ENCODE assay signal across 36 cellular contexts in the genomic region with DNA sequence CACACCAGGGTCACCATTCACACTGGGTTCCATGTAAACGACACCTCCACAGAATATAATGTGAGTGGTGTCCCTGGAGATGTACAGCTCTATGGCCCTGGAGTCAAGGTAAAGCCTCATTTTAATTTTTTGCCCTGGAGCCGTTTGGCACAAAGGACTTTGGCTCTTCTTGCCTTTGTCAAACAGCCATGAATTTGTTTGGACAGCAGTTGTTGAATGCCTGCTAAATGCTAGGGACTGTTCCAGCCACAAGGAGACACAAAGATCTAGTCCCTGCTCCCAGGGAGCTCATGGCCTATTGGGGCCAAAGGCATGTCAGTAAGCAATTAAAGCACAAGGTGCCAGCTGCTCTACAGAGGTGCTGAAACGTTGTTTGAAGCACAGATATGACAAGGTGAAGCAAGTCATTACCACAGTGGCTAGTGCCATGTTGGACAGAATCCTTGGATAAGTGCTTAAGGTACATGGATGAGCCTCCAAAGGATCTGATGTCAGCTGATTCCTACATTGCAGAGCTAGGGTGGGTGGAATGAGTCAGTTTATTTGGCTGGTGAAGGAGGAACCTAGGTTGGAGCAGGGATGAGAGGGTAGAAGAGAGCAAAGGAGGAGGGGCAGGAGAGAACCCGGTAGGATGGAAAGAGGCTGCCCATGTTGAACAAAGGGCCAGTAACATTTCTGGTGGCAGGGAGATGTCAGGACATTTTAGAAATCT.
DNase-seq lines count a peak whose midpoint lies in the region; ATAC-seq, FAIRE-seq and TF ChIP-seq lines count a peak whose summit lies in the region.
"Had no signal": no experiment of that assay in that cellular context is flagged by ENCODE, and none has a peak within 500 bp of the region (broad histone marks: within the 10 kb centered on the region; RNA-seq: fewer than 3 reads in every experiment).

No MANE protein-coding gene starts in this region.

- in situ Hi-C loops in HepG2 (cut with HindIII; ENCODE audit: extremely low pct_ligation_motif_present, low pct_unique_long_range_greater_than_20kb): no loop called here

- H3K9me3 ChIP-seq in liver (ENCODE audit: control insufficient read depth in 4 of 4, low read length in 3 of 4) (no peaks in the 10 kb centered on the region), HepG2 (ENCODE audit: low read length) (no peaks in the 10 kb centered on the region), left ventricle myocardium inferior (replicated peaks) (no peaks in the 10 kb centered on the region), thyroid gland (no peaks in the 10 kb centered on the region)
- H3K9me3 ChIP-seq: BE2C, MG63, mucosa of descending colon, Peyer's patch, SJCRH30, upper lobe of right lung had no signal

- H3K27ac ChIP-seq in liver (ENCODE audit: low read depth in 1 of 2, low read length in 2 of 2): no peak overlapping the region
- no peak overlapping the region for H3K27ac ChIP-seq in HepG2 (ENCODE audit: extremely low read length, insufficient read depth, low read length)
- peak overlapping the region; percentile 64 for H3K27ac ChIP-seq in VCaP
- H3K27ac ChIP-seq in left ventricle myocardium inferior (replicated peaks): peak overlapping the region; percentile 71
- H3K27ac ChIP-seq in thyroid gland: peak overlapping the region; percentile 78 to 85 (median 80)
- H3K27ac ChIP-seq: Peyer's patch, SJCRH30, skin epidermis, upper lobe of right lung, WERI-Rb-1 had no signal

- H3K27ac Mint-ChIP-seq in osteocyte (ENCODE audit: unreplicated experiment) (no peak overlapping the region), chondrocyte (ENCODE audit: unreplicated experiment) (no peak overlapping the region)
- H3K27ac Mint-ChIP-seq: activated naive CD4-positive, alpha-beta T cell treated with anti-CD3 and anti-CD28 coated beads, Interleukin-2, amount 50 U/mL, for 72 hours; CD8-positive, alpha-beta T cell; effector memory CD8-positive, alpha-beta T cell; GM23338; HFFc6; natural killer cell; stimulated activated naive B cell treated with anti-CD40 and anti-IgM and Interleukin-4, amounts not matched to agents 10 μg/mL and 1 μg/mL and 100 μg/mL, for 72 hours had no signal

- intact Hi-C loops in HepG2 (cut with micrococcal nuclease; ENCODE audit: unreplicated experiment) (no loop called here), left ventricle myocardium inferior (cut with micrococcal nuclease) (no loop called here), thyroid gland (cut with DNase I) (no loop called here)

- H3K27me3 Mint-ChIP-seq in osteocyte (ENCODE audit: unreplicated experiment) (peaks cover 35% of the 10 kb centered on the region), chondrocyte (ENCODE audit: low read depth) (peaks cover 37% of the 10 kb centered on the region)
- H3K27me3 Mint-ChIP-seq: stimulated activated naive B cell treated with anti-CD40 and anti-IgM and Interleukin-4, amounts not matched to agents 10 μg/mL and 1 μg/mL and 100 μg/mL, for 72 hours had no signal

- FAIRE-seq in HepG2 (lab: Jason Lieb, UNC): no peak
- FAIRE-seq: GM19239, HTR-8/SVneo, K562, keratinocyte had no signal

- TF ChIP-seq POLR2A in HepG2 (IDR thresholded peaks at IDR 0.05; ENCODE audit: insufficient read depth in 1 of 2, low read depth in 2 of 2, low read length in 2 of 2) (no peak), thyroid gland (IDR thresholded peaks at IDR 0.05) (no peak)

- peaks cover 6% of the 10 kb centered on the region for H3K4me1 Mint-ChIP-seq in osteocyte (ENCODE audit: unreplicated experiment)
- H3K4me1 Mint-ChIP-seq in chondrocyte (ENCODE audit: low read depth): peaks cover 6% of the 10 kb centered on the region
- H3K4me1 Mint-ChIP-seq: natural killer cell; stimulated activated naive B cell treated with anti-CD40 and anti-IgM and Interleukin-4, amounts not matched to agents 10 μg/mL and 1 μg/mL and 100 μg/mL, for 72 hours had no signal

- DNase-seq in HepG2 (ENCODE audit: low spot score) (no peak), left ventricle myocardium inferior (no peak), thyroid gland (peak in 1 of 2 donors; percentile 32), osteocyte (ENCODE audit: extremely low spot score, unreplicated experiment) (no peak), chondrocyte (ENCODE audit: low spot score) (no peak), RPMI8226 (no peak)
- DNase-seq: activated CD4-positive, alpha-beta T cell treated with anti-CD3 and anti-CD28 coated beads for 4 hours; amygdala; BE2C; CD8-positive, alpha-beta T cell; effector memory CD8-positive, alpha-beta T cell; EL; erythroblast; glutamatergic neuron; HFFc6; MG63; mucosa of descending colon; natural killer cell; NCI-H1105; NCI-H2107; NCI-H510A; Peyer's patch; SJCRH30; stimulated activated naive B cell treated with anti-CD40 and anti-IgM and Interleukin-4, amounts not matched to agents 10 μg/mL and 1 μg/mL and 100 μg/mL, for 72 hours; T-helper 9 cell; upper lobe of right lung; WERI-Rb-1 had no signal

- POLR2A ChIA-PET in HepG2 (lab: Yijun Ruan, JAX): no interaction called here

- no peaks in the 10 kb centered on the region for H3K9me3 Mint-ChIP-seq in osteocyte (ENCODE audit: unreplicated experiment)
- H3K9me3 Mint-ChIP-seq in chondrocyte (ENCODE audit: low read depth): no peaks in the 10 kb centered on the region
- H3K9me3 Mint-ChIP-seq: activated naive CD4-positive, alpha-beta T cell treated with anti-CD3 and anti-CD28 coated beads, Interleukin-2, amount 50 U/mL, for 72 hours; CD8-positive, alpha-beta T cell; effector memory CD8-positive, alpha-beta T cell; GM23338; HFFc6; natural killer cell had no signal

- WGBS in liver: 63% methylated on average over 4 of the region's 4 CpGs
- WGBS in HepG2 (ENCODE audit: low lambda C conversion rate): 4% methylated on average over 4 of the region's 4 CpGs
- WGBS in thyroid gland, 2 donors: 32 to 47% methylated on average over 3 to 4 of the region's 4 CpGs

- CTCF ChIA-PET in HepG2 (lab: Yijun Ruan, JAX; ENCODE audit: low intra/inter-chr PET ratio, low total read pairs): no interaction called here

- no peak overlapping the region for H3K4me3 ChIP-seq in liver (ENCODE audit: low read depth in 1 of 3, low read length in 3 of 3)
- H3K4me3 ChIP-seq in HepG2 (replicated peaks in 1 of 3; ENCODE audit: insufficient read depth in 1 of 3, low read depth in 2 of 3, low read length in 3 of 3): no peak overlapping the region
- no peak overlapping the region for H3K4me3 ChIP-seq in left ventricle myocardium inferior
- no peak overlapping the region for H3K4me3 ChIP-seq in thyroid gland (replicated peaks in 1 of 3)
- H3K4me3 ChIP-seq: GM23338, K562, MG63, mucosa of descending colon, Peyer's patch, SJCRH30, skin epidermis, upper lobe of right lung had no signal

- no peak for ATAC-seq in HepG2
- ATAC-seq: activated naive CD4-positive, alpha-beta T cell treated with anti-CD3 and anti-CD28 coated beads, Interleukin-2, amount 50 U/mL, for 72 hours; CD8-positive, alpha-beta T cell; effector memory CD8-positive, alpha-beta T cell; GM23338; K562; mucosa of descending colon; natural killer cell; stimulated activated naive B cell treated with anti-CD40 and anti-IgM and Interleukin-4, amounts not matched to agents 10 μg/mL and 1 μg/mL and 100 μg/mL, for 72 hours; upper lobe of right lung had no signal

- H3K27me3 ChIP-seq in liver (ENCODE audit: control insufficient read depth in 4 of 4, insufficient read depth in 4 of 4, low read length in 3 of 4) (no peaks in the 10 kb centered on the region), HepG2 (ENCODE audit: control insufficient read depth in 1 of 2, insufficient read depth in 2 of 2, low read length in 2 of 2) (peaks cover 2 to 18% of the 10 kb centered on the region in 2 experiments; a peak in 2 of 5 replicates), left ventricle myocardium inferior (ENCODE audit: low read depth) (no peaks in the 10 kb centered on the region), thyroid gland (no peaks in the 10 kb centered on the region)
- H3K27me3 ChIP-seq: BE2C, MG63, Peyer's patch, SJCRH30, upper lobe of right lung had no signal

- H3K9ac ChIP-seq in liver (ENCODE audit: low read depth in 1 of 2, low read length in 2 of 2) (no peak overlapping the region), HepG2 (ENCODE audit: insufficient read depth, low read depth, low read length) (no peak overlapping the region)

- no peak overlapping the region for H2AFZ ChIP-seq in HepG2 (ENCODE audit: low read length)
- H2AFZ ChIP-seq: GM23338 had no signal

- no TSS peak for BruUV-seq in HepG2 (replicated peaks; lab: Mats Ljungman, UMichigan)

- H3K36me3 Mint-ChIP-seq in osteocyte (ENCODE audit: unreplicated experiment) (no peaks in the 10 kb centered on the region), chondrocyte (ENCODE audit: low read depth) (no peaks in the 10 kb centered on the region)
- H3K36me3 Mint-ChIP-seq: activated naive CD4-positive, alpha-beta T cell treated with anti-CD3 and anti-CD28 coated beads, Interleukin-2, amount 50 U/mL, for 72 hours; CD8-positive, alpha-beta T cell; natural killer cell; stimulated activated naive B cell treated with anti-CD40 and anti-IgM and Interleukin-4, amounts not matched to agents 10 μg/mL and 1 μg/mL and 100 μg/mL, for 72 hours had no signal

- no peaks in the 10 kb centered on the region for H4K20me1 ChIP-seq in HepG2 (ENCODE audit: insufficient read depth, low read length)

- no peak overlapping the region for H3K4me2 ChIP-seq in HepG2 (ENCODE audit: low read depth, low read length)
- H3K4me2 ChIP-seq: GM23338 had no signal

- H3K4me3 Mint-ChIP-seq in osteocyte (ENCODE audit: unreplicated experiment) (no peak overlapping the region), chondrocyte (ENCODE audit: unreplicated experiment) (no peak overlapping the region)
- H3K4me3 Mint-ChIP-seq: CD8-positive, alpha-beta T cell; effector memory CD8-positive, alpha-beta T cell; GM23338; HFFc6; natural killer cell; stimulated activated naive B cell treated with anti-CD40 and anti-IgM and Interleukin-4, amounts not matched to agents 10 μg/mL and 1 μg/mL and 100 μg/mL, for 72 hours had no signal

- H3K36me3 ChIP-seq in liver (ENCODE audit: control insufficient read depth in 4 of 4, insufficient read depth in 3 of 4, low read depth in 1 of 4, low read length in 3 of 4) (no peaks in the 10 kb centered on the region), HepG2 (replicated peaks in 1 of 2; ENCODE audit: control insufficient read depth in 1 of 2, insufficient read depth in 2 of 2, low read length in 2 of 2) (no peaks in the 10 kb centered on the region), left ventricle myocardium inferior (peaks cover 12% of the 10 kb centered on the region), thyroid gland (peaks cover 0 to 6% of the 10 kb centered on the region in 2 donors)
- H3K36me3 ChIP-seq: BE2C, MG63, Peyer's patch, SJCRH30, upper lobe of right lung, WERI-Rb-1 had no signal

- H3K4me1 ChIP-seq in liver (ENCODE audit: control insufficient read depth in 4 of 4, insufficient read depth in 4 of 4, low read length in 3 of 4): peaks cover 0 to 6% (median 3%) of the 10 kb centered on the region in 4 donors
- no peaks in the 10 kb centered on the region for H3K4me1 ChIP-seq in HepG2 (ENCODE audit: insufficient read depth, low read length)
- peaks cover 11% of the 10 kb centered on the region for H3K4me1 ChIP-seq in left ventricle myocardium inferior
- H3K4me1 ChIP-seq in thyroid gland: peaks cover 91 to 93% of the 10 kb centered on the region in 2 donors
- H3K4me1 ChIP-seq: BE2C, Peyer's patch, SJCRH30 had no signal

- TF ChIP-seq EP300 in HepG2 (IDR thresholded peaks at IDR 0.05; ENCODE audit: low read depth in 2 of 2, low read length in 2 of 2) (no peak), HepG2 (CRISPR knock-in tag; IDR thresholded peaks at IDR 0.05; ENCODE audit: borderline replicate concordance) (no peak)

- TF ChIP-seq RAD21 in liver (IDR thresholded peaks at IDR 0.05) (peak in 1 of 2 donors; percentile 29), HepG2 (CRISPR knock-in tag; IDR thresholded peaks at IDR 0.05) (no peak)

- H3K79me2 ChIP-seq in HepG2 (ENCODE audit: insufficient read depth, low read length): no peaks in the 10 kb centered on the region

- TF ChIP-seq CTCF in liver (IDR thresholded peaks at IDR 0.05; ENCODE audit: low read depth, low read length, missing input control) (no peak), HepG2 (CRISPR knock-in tag; IDR thresholded peaks at IDR 0.05) (no peak), VCaP (conservative IDR thresholded peaks at IDR 0.05) (no peak), left ventricle myocardium inferior (IDR thresholded peaks at IDR 0.05; ENCODE audit: borderline replicate concordance) (peak; percentile 39), thyroid gland (IDR thresholded peaks at IDR 0.05) (peak in 1 of 6 experiments; percentile 33), osteocyte (IDR thresholded peaks at IDR 0.05) (no peak), chondrocyte (IDR thresholded peaks at IDR 0.05) (no peak)

Comparison
In these comparisons a context has a peak if more than half of its experiments do, and no peak if none do; other contexts are left out.
1. H3K27ac ChIP-seq: peak in VCaP (single experiment), left ventricle myocardium inferior (single experiment) and thyroid gland (3 of 3); none in liver (0 of 2) and HepG2 (single experiment).